14 cellular contexts compared by ENCODE assay signal in genomic region chr19:16115309-16116039, GRCh38. TPM values are rescaled to one million over a fixed set of nuclear protein-coding genes. Genes with fewer than 3 reads are reported as not detected.
DNase-seq lines count a peak whose midpoint lies in the region; ATAC-seq, FAIRE-seq and TF ChIP-seq lines count a peak whose summit lies in the region.
"Had no signal": no experiment of that assay in that cellular context is flagged by ENCODE, and none has a peak within 500 bp of the region (broad histone marks: within the 10 kb centered on the region; RNA-seq: fewer than 3 reads in every experiment).

No MANE protein-coding gene starts in this region.

- H3K27me3 ChIP-seq in HepG2 (ENCODE audit: control insufficient read depth in 1 of 2, insufficient read depth in 2 of 2, low read length in 2 of 2) (no peaks in the 10 kb centered on the region; a peak in 1 of 5 replicates), BE2C (no peaks in the 10 kb centered on the region)
- H3K27me3 ChIP-seq: upper lobe of left lung had no signal

- H3K79me2 ChIP-seq in HepG2 (ENCODE audit: insufficient read depth, low read length) = peaks cover 40% of the 10 kb centered on the region

- no peak for ATAC-seq in HepG2
- no peak for ATAC-seq in HG02763 (IDR thresholded peaks at IDR 0.05; ENCODE audit: unreplicated experiment)

- H3K4me1 Mint-ChIP-seq in activated naive CD4-positive, alpha-beta T cell treated with anti-CD3 and anti-CD28 coated beads for 36 hours (ENCODE audit: low read depth) = peaks cover 68% of the 10 kb centered on the region
- H3K4me1 Mint-ChIP-seq in activated naive CD4-positive, alpha-beta T cell treated with anti-CD3 and anti-CD28 coated beads, Interleukin-2, amount 10 ng/mL, durations not matched to agents 7 days and 5 days = peaks cover 72% of the 10 kb centered on the region
- peaks cover 57% of the 10 kb centered on the region for H3K4me1 Mint-ChIP-seq in activated T-helper 1 cell treated with anti-CD3 and anti-CD28 coated beads, Interleukin-12 subunit alpha, Interleukin-12 subunit beta, Interleukin-2, Interleukin-4 antibody, amounts not matched to agents 30 ng/mL and 10 ng/mL and 1 ng/mL, durations not matched to agents 14 hours and 24 hours and 36 hours (ENCODE audit: low read depth)

- CTCF ChIA-PET in activated naive CD4-positive, alpha-beta T cell treated with anti-CD3 and anti-CD28 coated beads for 36 hours (lab: Charles Lee) = interaction anchor here (1.0 kb wide), 1 partner anchor 70 kb away, joined by 3 read pairs; the partner anchor contains the start of gene FAM32A
- CTCF ChIA-PET in activated naive CD4-positive, alpha-beta T cell treated with anti-CD3 and anti-CD28 coated beads, Interleukin-2, amount 10 ng/mL, durations not matched to agents 7 days and 5 days (lab: Charles Lee) = interaction anchor here (1.2 kb wide), 1 partner anchor 70 kb away, joined by 3 read pairs; no protein-coding TSS in a partner anchor
- CTCF ChIA-PET in HepG2 (lab: Yijun Ruan, JAX; ENCODE audit: low intra/inter-chr PET ratio, low total read pairs) = no interaction called here

- no peak for TF ChIP-seq RAD21 in HepG2 (CRISPR knock-in tag; IDR thresholded peaks at IDR 0.05)

- no peak for TF ChIP-seq POLR2A in HepG2 (IDR thresholded peaks at IDR 0.05; ENCODE audit: insufficient read depth in 1 of 2, low read depth in 2 of 2, low read length in 2 of 2)

- no peaks in the 10 kb centered on the region for H3K27me3 Mint-ChIP-seq in activated naive CD4-positive, alpha-beta T cell treated with anti-CD3 and anti-CD28 coated beads for 36 hours (ENCODE audit: low read depth)
- H3K27me3 Mint-ChIP-seq in activated naive CD4-positive, alpha-beta T cell treated with anti-CD3 and anti-CD28 coated beads, Interleukin-2, amount 10 ng/mL, durations not matched to agents 7 days and 5 days = no peaks in the 10 kb centered on the region
- H3K27me3 Mint-ChIP-seq in activated T-helper 1 cell treated with anti-CD3 and anti-CD28 coated beads, Interleukin-12 subunit alpha, Interleukin-12 subunit beta, Interleukin-2, Interleukin-4 antibody, amounts not matched to agents 30 ng/mL and 10 ng/mL and 1 ng/mL, durations not matched to agents 14 hours and 24 hours and 36 hours (ENCODE audit: insufficient read depth) = peaks cover 1% of the 10 kb centered on the region

- POLR2A ChIA-PET in HepG2 (lab: Yijun Ruan, JAX) = interaction anchor here (0.7 to 1.6 kb wide), 2 partner anchors 43 to 70 kb away, joined by 3 to 5 read pairs; partner anchors contain the start of gene FAM32A

- H3K36me3 ChIP-seq in HepG2 (replicated peaks in 1 of 2; ENCODE audit: control insufficient read depth in 1 of 2, insufficient read depth in 2 of 2, low read length in 2 of 2) (peaks cover 7 to 23% of the 10 kb centered on the region in 2 experiments; a peak in 4 of 5 replicates), BE2C (peaks cover 21% of the 10 kb centered on the region)

- H2AFZ ChIP-seq in HepG2 (ENCODE audit: low read length) = no peak overlapping the region

- no peak for FAIRE-seq in HepG2 (lab: Jason Lieb, UNC)
- FAIRE-seq: colon, frontal cortex had no signal

- no peak overlapping the region for H3K4me3 ChIP-seq in HepG2 (replicated peaks in 1 of 3; ENCODE audit: insufficient read depth in 1 of 3, low read depth in 2 of 3, low read length in 3 of 3)
- no peak overlapping the region for H3K4me3 ChIP-seq in BE2C (ENCODE audit: low read depth, low read length)
- H3K4me3 ChIP-seq: left ventricle myocardium inferior, upper lobe of left lung had no signal

- peaks cover 31% of the 10 kb centered on the region for H3K36me3 Mint-ChIP-seq in activated naive CD4-positive, alpha-beta T cell treated with anti-CD3 and anti-CD28 coated beads for 36 hours (ENCODE audit: low read depth)
- peaks cover 50% of the 10 kb centered on the region for H3K36me3 Mint-ChIP-seq in activated naive CD4-positive, alpha-beta T cell treated with anti-CD3 and anti-CD28 coated beads, Interleukin-2, amount 10 ng/mL, durations not matched to agents 7 days and 5 days
- H3K36me3 Mint-ChIP-seq in activated T-helper 1 cell treated with anti-CD3 and anti-CD28 coated beads, Interleukin-12 subunit alpha, Interleukin-12 subunit beta, Interleukin-2, Interleukin-4 antibody, amounts not matched to agents 30 ng/mL and 10 ng/mL and 1 ng/mL, durations not matched to agents 14 hours and 24 hours and 36 hours (ENCODE audit: low read depth) = peaks cover 39% of the 10 kb centered on the region

- no TSS peak for BruUV-seq in HepG2 (replicated peaks; lab: Mats Ljungman, UMichigan)

- H3K9me3 Mint-ChIP-seq in activated naive CD4-positive, alpha-beta T cell treated with anti-CD3 and anti-CD28 coated beads for 36 hours = no peaks in the 10 kb centered on the region
- no peaks in the 10 kb centered on the region for H3K9me3 Mint-ChIP-seq in activated naive CD4-positive, alpha-beta T cell treated with anti-CD3 and anti-CD28 coated beads, Interleukin-2, amount 10 ng/mL, durations not matched to agents 7 days and 5 days
- no peaks in the 10 kb centered on the region for H3K9me3 Mint-ChIP-seq in activated T-helper 1 cell treated with anti-CD3 and anti-CD28 coated beads, Interleukin-12 subunit alpha, Interleukin-12 subunit beta, Interleukin-2, Interleukin-4 antibody, amounts not matched to agents 30 ng/mL and 10 ng/mL and 1 ng/mL, durations not matched to agents 14 hours and 24 hours and 36 hours

- 65% methylated on average over 4 of the region's 9 CpGs for WGBS in HepG2 (ENCODE audit: low lambda C conversion rate)

- peak overlapping the region; percentile 14; the same call in 1 of the 2 replicates for H3K4me2 ChIP-seq in HepG2 (ENCODE audit: low read depth, low read length)

- peak overlapping the region; percentile 67 for H3K27ac Mint-ChIP-seq in activated naive CD4-positive, alpha-beta T cell treated with anti-CD3 and anti-CD28 coated beads for 36 hours
- no peak overlapping the region for H3K27ac Mint-ChIP-seq in activated naive CD4-positive, alpha-beta T cell treated with anti-CD3 and anti-CD28 coated beads, Interleukin-2, amount 10 ng/mL, durations not matched to agents 7 days and 5 days
- peak overlapping the region; percentile 62 for H3K27ac Mint-ChIP-seq in activated T-helper 1 cell treated with anti-CD3 and anti-CD28 coated beads, Interleukin-12 subunit alpha, Interleukin-12 subunit beta, Interleukin-2, Interleukin-4 antibody, amounts not matched to agents 30 ng/mL and 10 ng/mL and 1 ng/mL, durations not matched to agents 14 hours and 24 hours and 36 hours

- no peak for DNase-seq in activated naive CD4-positive, alpha-beta T cell treated with anti-CD3 and anti-CD28 coated beads for 36 hours
- DNase-seq in activated naive CD4-positive, alpha-beta T cell treated with anti-CD3 and anti-CD28 coated beads, Interleukin-2, amount 10 ng/mL, durations not matched to agents 7 days and 5 days = no peak
- no peak for DNase-seq in activated T-helper 1 cell treated with anti-CD3 and anti-CD28 coated beads, Interleukin-12 subunit alpha, Interleukin-12 subunit beta, Interleukin-2, Interleukin-4 antibody, amounts not matched to agents 30 ng/mL and 10 ng/mL and 1 ng/mL, durations not matched to agents 14 hours and 24 hours and 36 hours (ENCODE audit: low spot score)
- DNase-seq in HepG2 (ENCODE audit: low spot score) (no peak), substantia nigra (lab: John Stamatoyannopoulos, UW) (peak in 34 of 49 donors; percentile 4 to 58 (median 22)), BE2C (no peak), NCI-H2196 (lab: John Stamatoyannopoulos, UW; ENCODE audit: unreplicated experiment) (no peak)
- DNase-seq: activated CD8-positive, alpha-beta memory T cell treated with anti-CD3 and anti-CD28 coated beads, Interleukin-2, amount 50 U/mL, for 48 hours; left ventricle myocardium inferior; upper lobe of left lung had no signal

- TF ChIP-seq EP300 in HepG2 (IDR thresholded peaks at IDR 0.05; ENCODE audit: low read depth in 2 of 2, low read length in 2 of 2) (no peak), HepG2 (CRISPR knock-in tag; IDR thresholded peaks at IDR 0.05; ENCODE audit: borderline replicate concordance) (no peak)

- peaks cover 5% of the 10 kb centered on the region; the same call in 1 of the 2 replicates for H4K20me1 ChIP-seq in HepG2 (ENCODE audit: insufficient read depth, low read length)

- H3K4me1 ChIP-seq in HepG2 (ENCODE audit: insufficient read depth, low read length) (peaks cover 56% of the 10 kb centered on the region), BE2C (no peaks in the 10 kb centered on the region)

- TF ChIP-seq CTCF in HepG2 (CRISPR knock-in tag; IDR thresholded peaks at IDR 0.05) (no peak), BE2C (IDR thresholded peaks at IDR 0.05; ENCODE audit: low read depth, low read length) (no peak)

- H3K4me3 Mint-ChIP-seq in activated naive CD4-positive, alpha-beta T cell treated with anti-CD3 and anti-CD28 coated beads for 36 hours = no peak overlapping the region
- no peak overlapping the region for H3K4me3 Mint-ChIP-seq in activated naive CD4-positive, alpha-beta T cell treated with anti-CD3 and anti-CD28 coated beads, Interleukin-2, amount 10 ng/mL, durations not matched to agents 7 days and 5 days
- no peak overlapping the region for H3K4me3 Mint-ChIP-seq in activated T-helper 1 cell treated with anti-CD3 and anti-CD28 coated beads, Interleukin-12 subunit alpha, Interleukin-12 subunit beta, Interleukin-2, Interleukin-4 antibody, amounts not matched to agents 30 ng/mL and 10 ng/mL and 1 ng/mL, durations not matched to agents 14 hours and 24 hours and 36 hours

- in situ Hi-C loops in HepG2 (cut with HindIII; ENCODE audit: extremely low pct_ligation_motif_present, low pct_unique_long_range_greater_than_20kb) = no loop called here

- intact Hi-C loops in activated naive CD4-positive, alpha-beta T cell treated with anti-CD3 and anti-CD28 coated beads for 36 hours (cut with micrococcal nuclease) = no loop called here
- intact Hi-C loops in activated T-helper 1 cell treated with anti-CD3 and anti-CD28 coated beads, Interleukin-12 subunit alpha, Interleukin-12 subunit beta, Interleukin-2, Interleukin-4 antibody, amounts not matched to agents 30 ng/mL and 10 ng/mL and 1 ng/mL, durations not matched to agents 14 hours and 24 hours and 36 hours (cut with micrococcal nuclease) = no loop called here
- intact Hi-C loops in HepG2 (cut with micrococcal nuclease; ENCODE audit: unreplicated experiment) = no loop called here

- H3K27ac ChIP-seq in HepG2 (ENCODE audit: extremely low read length, insufficient read depth, low read length) (peak overlapping the region; percentile 20), substantia nigra (ENCODE audit: low read depth, low read length, poor library complexity, severe bottlenecking) (peak overlapping the region; percentile 31)
- H3K27ac ChIP-seq: left ventricle myocardium inferior had no signal

- H3K9me3 ChIP-seq in HepG2 (ENCODE audit: low read length) (no peaks in the 10 kb centered on the region), BE2C (no peaks in the 10 kb centered on the region)
- H3K9me3 ChIP-seq: left ventricle myocardium inferior, upper lobe of left lung had no signal

- no peak overlapping the region for H3K9ac ChIP-seq in HepG2 (ENCODE audit: insufficient read depth, low read depth, low read length)

RNA-seq across cellular contexts. Expression of gene RAB8A, which starts 3.8 kb away (rescaled TPM):
- 10 to 100 TPM; 90.5 to 95.2 TPM for total RNA-seq in activated naive CD4-positive, alpha-beta T cell treated with anti-CD3 and anti-CD28 coated beads for 36 hours
- 235 and 248 TPM in 2 replicates for total RNA-seq in activated T-helper 1 cell treated with anti-CD3 and anti-CD28 coated beads, Interleukin-12 subunit alpha, Interleukin-12 subunit beta, Interleukin-2, Interleukin-4 antibody, amounts not matched to agents 30 ng/mL and 10 ng/mL and 1 ng/mL, durations not matched to agents 14 hours and 24 hours and 36 hours
- 44.8 and 45.0 TPM in 2 replicates for total RNA-seq in HepG2 (2016; rRNA removed; fragmentation: Illumina TruSeq; extraction: Trizol)
- total RNA-seq in HepG2 (2016; cell fraction: cytosol; rRNA removed; fragmentation: Illumina TruSeq; extraction: Trizol; ENCODE audit: low read depth) = 12.2 and 13.0 TPM in 2 replicates
- 42.2 and 46.8 TPM in 2 replicates for total RNA-seq in HepG2 (2016; cell fraction: insoluble cytoplasmic fraction; rRNA removed; fragmentation: Illumina TruSeq; extraction: Trizol)
- total RNA-seq in HepG2 (2016; cell fraction: membrane; rRNA removed; fragmentation: Illumina TruSeq; extraction: Trizol) = 26.3 and 29.3 TPM in 2 replicates
- 27.3 and 27.8 TPM in 2 replicates for total RNA-seq in HepG2 (2016; cell fraction: nucleus; rRNA removed; fragmentation: Illumina TruSeq; extraction: Trizol)
- polyA plus RNA-seq in HepG2 (2011; rRNA removed) = 36.7 and 37.0 TPM in 2 replicates
- polyA plus RNA-seq in HepG2 (2011; cell fraction: cytosol; rRNA removed) = 37.0 and 45.8 TPM in 2 replicates
- 18.8 and 19.5 TPM in 2 replicates for polyA plus RNA-seq in HepG2 (2011; cell fraction: nucleus; rRNA removed)
- 25.7 and 50.6 TPM in 2 replicates for polyA plus RNA-seq in HepG2 (2012)
- polyA plus RNA-seq in HepG2 (2016; cell fraction: cytosol; fragmentation: Illumina TruSeq; extraction: Trizol; ENCODE audit: low read depth) = 9.1 and 10.9 TPM in 2 replicates
- polyA plus RNA-seq in HepG2 (2016; cell fraction: insoluble cytoplasmic fraction; fragmentation: Illumina TruSeq; extraction: Trizol; ENCODE audit: low read depth) = 58.6 and 65.5 TPM in 2 replicates
- polyA plus RNA-seq in HepG2 (2016; cell fraction: membrane; fragmentation: Illumina TruSeq; extraction: Trizol; ENCODE audit: low read depth) = 18.8 and 20.6 TPM in 2 replicates
- 51.5 and 63.5 TPM in 2 replicates for polyA plus RNA-seq in HepG2 (2016; cell fraction: nucleus; fragmentation: Illumina TruSeq; extraction: Trizol; ENCODE audit: insufficient read depth, low read depth)
- polyA minus RNA-seq in HepG2 (2011; rRNA and poly(A)+ RNA removed; ENCODE audit: low replicate concordance) = 59.4 and 156 TPM in 2 replicates
- 50.6 TPM in 2 replicates for polyA minus RNA-seq in HepG2 (2011; cell fraction: cytosol; rRNA and poly(A)+ RNA removed)
- 60.1 and 69.0 TPM in 2 replicates for polyA minus RNA-seq in HepG2 (2011; cell fraction: nucleus; rRNA and poly(A)+ RNA removed)
- 101 TPM for polyA plus RNA-seq in BE2C (2012; ENCODE audit: insufficient read depth, insufficient read length, low read depth)

RNA-seq across cellular contexts. Expression of gene HSH2D, which starts 28.0 kb away (rescaled TPM):
- 10 to 100 TPM; 18.3 to 20.7 TPM for total RNA-seq in activated naive CD4-positive, alpha-beta T cell treated with anti-CD3 and anti-CD28 coated beads for 36 hours
- 32.0 and 35.2 TPM in 2 replicates for total RNA-seq in activated T-helper 1 cell treated with anti-CD3 and anti-CD28 coated beads, Interleukin-12 subunit alpha, Interleukin-12 subunit beta, Interleukin-2, Interleukin-4 antibody, amounts not matched to agents 30 ng/mL and 10 ng/mL and 1 ng/mL, durations not matched to agents 14 hours and 24 hours and 36 hours
- total RNA-seq in HepG2 (2016; rRNA removed; fragmentation: Illumina TruSeq; extraction: Trizol) = 0.53 and 0.69 TPM in 2 replicates
- 0.20 and 0.71 TPM in 2 replicates for total RNA-seq in HepG2 (2016; cell fraction: cytosol; rRNA removed; fragmentation: Illumina TruSeq; extraction: Trizol; ENCODE audit: low read depth)
- total RNA-seq in HepG2 (2016; cell fraction: insoluble cytoplasmic fraction; rRNA removed; fragmentation: Illumina TruSeq; extraction: Trizol) = 0.68 and 0.91 TPM in 2 replicates
- total RNA-seq in HepG2 (2016; cell fraction: membrane; rRNA removed; fragmentation: Illumina TruSeq; extraction: Trizol) = 0.45 and 0.53 TPM in 2 replicates
- 0.75 and 1.1 TPM in 2 replicates for total RNA-seq in HepG2 (2016; cell fraction: nucleus; rRNA removed; fragmentation: Illumina TruSeq; extraction: Trizol)
- polyA plus RNA-seq in HepG2 (2011; rRNA removed) = 3.2 and 6.3 TPM in 2 replicates
- polyA plus RNA-seq in HepG2 (2011; cell fraction: cytosol; rRNA removed) = 2.3 and 3.1 TPM in 2 replicates
- 7.6 and 12.6 TPM in 2 replicates for polyA plus RNA-seq in HepG2 (2011; cell fraction: nucleus; rRNA removed)
- 3.5 and 3.7 TPM in 2 replicates for polyA plus RNA-seq in HepG2 (2012)
- 0.08 and 0.27 TPM in 2 replicates for polyA plus RNA-seq in HepG2 (2016; cell fraction: cytosol; fragmentation: Illumina TruSeq; extraction: Trizol; ENCODE audit: low read depth)
- polyA plus RNA-seq in HepG2 (2016; cell fraction: insoluble cytoplasmic fraction; fragmentation: Illumina TruSeq; extraction: Trizol; ENCODE audit: low read depth) = 0.67 and 0.85 TPM in 2 replicates
- polyA plus RNA-seq in HepG2 (2016; cell fraction: membrane; fragmentation: Illumina TruSeq; extraction: Trizol; ENCODE audit: low read depth) = 0.26 and 0.30 TPM in 2 replicates
- 1.6 and 2.8 TPM in 2 replicates for polyA plus RNA-seq in HepG2 (2016; cell fraction: nucleus; fragmentation: Illumina TruSeq; extraction: Trizol; ENCODE audit: insufficient read depth, low read depth)
- 1.1 and 1.3 TPM in 2 replicates for polyA minus RNA-seq in HepG2 (2011; rRNA and poly(A)+ RNA removed; ENCODE audit: low replicate concordance)
- 0.70 and 1.5 TPM in 2 replicates for polyA minus RNA-seq in HepG2 (2011; cell fraction: cytosol; rRNA and poly(A)+ RNA removed)
- 2.4 and 4.8 TPM in 2 replicates for polyA minus RNA-seq in HepG2 (2011; cell fraction: nucleus; rRNA and poly(A)+ RNA removed)
- polyA plus RNA-seq in BE2C (2012; ENCODE audit: insufficient read depth, insufficient read length, low read depth) = not detected

RNA-seq across cellular contexts. Expression of gene TPM4, which starts 39.2 kb away (rescaled TPM):
- total RNA-seq in activated naive CD4-positive, alpha-beta T cell treated with anti-CD3 and anti-CD28 coated beads for 36 hours = 100 to 1,000 TPM; 240 to 254 TPM
- 346 and 351 TPM in 2 replicates for total RNA-seq in activated T-helper 1 cell treated with anti-CD3 and anti-CD28 coated beads, Interleukin-12 subunit alpha, Interleukin-12 subunit beta, Interleukin-2, Interleukin-4 antibody, amounts not matched to agents 30 ng/mL and 10 ng/mL and 1 ng/mL, durations not matched to agents 14 hours and 24 hours and 36 hours
- 180 and 226 TPM in 2 replicates for total RNA-seq in HepG2 (2016; rRNA removed; fragmentation: Illumina TruSeq; extraction: Trizol)
- total RNA-seq in HepG2 (2016; cell fraction: cytosol; rRNA removed; fragmentation: Illumina TruSeq; extraction: Trizol; ENCODE audit: low read depth) = 81.5 and 84.8 TPM in 2 replicates
- 186 and 214 TPM in 2 replicates for total RNA-seq in HepG2 (2016; cell fraction: insoluble cytoplasmic fraction; rRNA removed; fragmentation: Illumina TruSeq; extraction: Trizol)
- total RNA-seq in HepG2 (2016; cell fraction: membrane; rRNA removed; fragmentation: Illumina TruSeq; extraction: Trizol) = 194 and 200 TPM in 2 replicates
- 74.9 and 75.0 TPM in 2 replicates for total RNA-seq in HepG2 (2016; cell fraction: nucleus; rRNA removed; fragmentation: Illumina TruSeq; extraction: Trizol)
- polyA plus RNA-seq in HepG2 (2011; rRNA removed) = 142 and 188 TPM in 2 replicates
- 121 and 146 TPM in 2 replicates for polyA plus RNA-seq in HepG2 (2011; cell fraction: cytosol; rRNA removed)
- polyA plus RNA-seq in HepG2 (2011; cell fraction: nucleus; rRNA removed) = 57.4 and 58.9 TPM in 2 replicates
- 139 and 145 TPM in 2 replicates for polyA plus RNA-seq in HepG2 (2012)
- 109 and 119 TPM in 2 replicates for polyA plus RNA-seq in HepG2 (2016; cell fraction: cytosol; fragmentation: Illumina TruSeq; extraction: Trizol; ENCODE audit: low read depth)
- polyA plus RNA-seq in HepG2 (2016; cell fraction: insoluble cytoplasmic fraction; fragmentation: Illumina TruSeq; extraction: Trizol; ENCODE audit: low read depth) = 311 and 323 TPM in 2 replicates
- 206 and 209 TPM in 2 replicates for polyA plus RNA-seq in HepG2 (2016; cell fraction: membrane; fragmentation: Illumina TruSeq; extraction: Trizol; ENCODE audit: low read depth)
- 143 and 149 TPM in 2 replicates for polyA plus RNA-seq in HepG2 (2016; cell fraction: nucleus; fragmentation: Illumina TruSeq; extraction: Trizol; ENCODE audit: insufficient read depth, low read depth)
- 72.8 and 124 TPM in 2 replicates for polyA minus RNA-seq in HepG2 (2011; rRNA and poly(A)+ RNA removed; ENCODE audit: low replicate concordance)
- 91.4 and 93.5 TPM in 2 replicates for polyA minus RNA-seq in HepG2 (2011; cell fraction: cytosol; rRNA and poly(A)+ RNA removed)
- polyA minus RNA-seq in HepG2 (2011; cell fraction: nucleus; rRNA and poly(A)+ RNA removed) = 76.0 and 77.5 TPM in 2 replicates
- polyA plus RNA-seq in BE2C (2012; ENCODE audit: insufficient read depth, insufficient read length, low read depth) = 144 TPM

RNA-seq across cellular contexts. Expression of gene CIB3, which starts 57.9 kb away (rescaled TPM):
- not detected for total RNA-seq in activated naive CD4-positive, alpha-beta T cell treated with anti-CD3 and anti-CD28 coated beads for 36 hours
- not detected in 2 replicates for total RNA-seq in activated T-helper 1 cell treated with anti-CD3 and anti-CD28 coated beads, Interleukin-12 subunit alpha, Interleukin-12 subunit beta, Interleukin-2, Interleukin-4 antibody, amounts not matched to agents 30 ng/mL and 10 ng/mL and 1 ng/mL, durations not matched to agents 14 hours and 24 hours and 36 hours
- total RNA-seq in HepG2 (2016; rRNA removed; fragmentation: Illumina TruSeq; extraction: Trizol) = not detected in 2 replicates
- not detected in 2 replicates for total RNA-seq in HepG2 (2016; cell fraction: cytosol; rRNA removed; fragmentation: Illumina TruSeq; extraction: Trizol; ENCODE audit: low read depth)
- total RNA-seq in HepG2 (2016; cell fraction: insoluble cytoplasmic fraction; rRNA removed; fragmentation: Illumina TruSeq; extraction: Trizol) = not detected in 2 replicates
- total RNA-seq in HepG2 (2016; cell fraction: membrane; rRNA removed; fragmentation: Illumina TruSeq; extraction: Trizol) = not detected in 2 replicates
- not detected in 2 replicates for total RNA-seq in HepG2 (2016; cell fraction: nucleus; rRNA removed; fragmentation: Illumina TruSeq; extraction: Trizol)
- not detected in 2 replicates for polyA plus RNA-seq in HepG2 (2011; rRNA removed)
- not detected in 2 replicates for polyA plus RNA-seq in HepG2 (2011; cell fraction: cytosol; rRNA removed)
- not detected in 2 replicates for polyA plus RNA-seq in HepG2 (2011; cell fraction: nucleus; rRNA removed)
- polyA plus RNA-seq in HepG2 (2012) = not detected in 2 replicates
- polyA plus RNA-seq in HepG2 (2016; cell fraction: cytosol; fragmentation: Illumina TruSeq; extraction: Trizol; ENCODE audit: low read depth) = not detected in 2 replicates
- not detected in 2 replicates for polyA plus RNA-seq in HepG2 (2016; cell fraction: insoluble cytoplasmic fraction; fragmentation: Illumina TruSeq; extraction: Trizol; ENCODE audit: low read depth)
- polyA plus RNA-seq in HepG2 (2016; cell fraction: membrane; fragmentation: Illumina TruSeq; extraction: Trizol; ENCODE audit: low read depth) = not detected in 2 replicates
- polyA plus RNA-seq in HepG2 (2016; cell fraction: nucleus; fragmentation: Illumina TruSeq; extraction: Trizol; ENCODE audit: insufficient read depth, low read depth) = not detected in 2 replicates
- not detected in 2 replicates for polyA minus RNA-seq in HepG2 (2011; rRNA and poly(A)+ RNA removed; ENCODE audit: low replicate concordance)
- polyA minus RNA-seq in HepG2 (2011; cell fraction: cytosol; rRNA and poly(A)+ RNA removed) = not detected in 2 replicates
- not detected in 2 replicates for polyA minus RNA-seq in HepG2 (2011; cell fraction: nucleus; rRNA and poly(A)+ RNA removed)
- polyA plus RNA-seq in BE2C (2012; ENCODE audit: insufficient read depth, insufficient read length, low read depth) = not detected
- total RNA-seq: frontal cortex, left ventricle myocardium inferior, renal cortical epithelial cell, upper lobe of left lung had no signal

Comparison
In these comparisons a context has a peak if more than half of its experiments do, and no peak if none do; other contexts are left out.
1. DNase-seq: peak in substantia nigra (34 of 49); none in activated naive CD4-positive, alpha-beta T cell treated with anti-CD3 and anti-CD28 coated beads for 36 hours (single experiment), activated naive CD4-positive, alpha-beta T cell treated with anti-CD3 and anti-CD28 coated beads, Interleukin-2, amount 10 ng/mL, durations not matched to agents 7 days and 5 days (single experiment), activated T-helper 1 cell treated with anti-CD3 and anti-CD28 coated beads, Interleukin-12 subunit alpha, Interleukin-12 subunit beta, Interleukin-2, Interleukin-4 antibody, amounts not matched to agents 30 ng/mL and 10 ng/mL and 1 ng/mL, durations not matched to agents 14 hours and 24 hours and 36 hours (single experiment), HepG2 (single experiment), BE2C (single experiment) and NCI-H2196 (single experiment).
2. RNA of gene HSH2D, which starts 28.0 kb away (total RNA-seq): 32.0 to 35.2 TPM in activated T-helper 1 cell treated with anti-CD3 and anti-CD28 coated beads, Interleukin-12 subunit alpha, Interleukin-12 subunit beta, Interleukin-2, Interleukin-4 antibody, amounts not matched to agents 30 ng/mL and 10 ng/mL and 1 ng/mL, durations not matched to agents 14 hours and 24 hours and 36 hours and 18.3 to 20.7 TPM in activated naive CD4-positive, alpha-beta T cell treated with anti-CD3 and anti-CD28 coated beads for 36 hours; 0.20 to 1.1 TPM in HepG2; every median in the first group is over 4 times any median in the second.